Comparison of ENCODE assay signal across 20 cellular contexts in genomic region chr5:107295914-107296313, GRCh38.
"Had no signal": no experiment of that assay in that cellular context is flagged by ENCODE, and none has a peak within 500 bp of the region (broad histone marks: within the 10 kb centered on the region; RNA-seq: fewer than 3 reads in every experiment).

No MANE protein-coding gene starts in this region.

- H3K27ac Mint-ChIP-seq: activated CD4-positive, alpha-beta memory T cell treated with anti-CD3 and anti-CD28 coated beads for 36 hours; activated naive CD8-positive, alpha-beta T cell treated with anti-CD3 and anti-CD28 coated beads, Interleukin-2, amount 50 U/mL, for 24 hours; activated T-helper 1 cell treated with anti-CD3 and anti-CD28 coated beads, Interleukin-12 subunit alpha, Interleukin-12 subunit beta, Interleukin-2, Interleukin-4 antibody, amounts not matched to agents 30 ng/mL and 10 ng/mL and 1 ng/mL, durations not matched to agents 14 hours and 24 hours and 36 hours; stimulated activated memory B cell treated with anti-CD40 and anti-IgM and Interleukin-4, amounts not matched to agents 10 μg/mL and 1 μg/mL and 100 μg/mL, for 72 hours had no signal

- H3K4me1 ChIP-seq: foreskin keratinocyte, suprapubic skin had no signal

- H3K4me2 ChIP-seq: hepatocyte had no signal

- H3K36me3 ChIP-seq: stomach, suprapubic skin, tibial nerve had no signal

- H3K9me3 ChIP-seq: stomach, suprapubic skin, tibial nerve had no signal

- DNase-seq: activated CD4-positive, alpha-beta memory T cell treated with anti-CD3 and anti-CD28 coated beads for 36 hours; activated CD4-positive, alpha-beta T cell treated with anti-CD3 and anti-CD28 coated beads for 48 hours; activated gamma-delta T cell; activated naive CD4-positive, alpha-beta T cell treated with anti-CD3 and anti-CD28 coated beads, Interleukin-2, amount 50 U/mL, for 16 hours; activated naive CD8-positive, alpha-beta T cell treated with anti-CD3 and anti-CD28 coated beads, Interleukin-2, amount 50 U/mL, for 24 hours; cortex of kidney; erythroblast; foreskin keratinocyte; left ventricle myocardium superior; mammary epithelial cell; nephron progenitor cell; nucleus accumbens; small intestine; stimulated activated CD4-positive, alpha-beta T cell treated with anti-CD3 and anti-CD28 coated beads, Interleukin-15, amount 100 ng/mL, for 24 hours; stomach had no signal

- H3K4me3 ChIP-seq: hepatocyte, stomach, suprapubic skin, tibial nerve had no signal

- H3K27ac ChIP-seq: foreskin keratinocyte, hepatocyte, stomach, suprapubic skin, tibial nerve had no signal

- H3K27me3 ChIP-seq: foreskin keratinocyte, hepatocyte, stomach, suprapubic skin, tibial nerve had no signal

- H3K79me2 ChIP-seq: hepatocyte had no signal

- H2AFZ ChIP-seq: hepatocyte had no signal

- H3K36me3 Mint-ChIP-seq: activated CD4-positive, alpha-beta memory T cell treated with anti-CD3 and anti-CD28 coated beads for 36 hours; stimulated activated memory B cell treated with anti-CD40 and anti-IgM and Interleukin-4, amounts not matched to agents 10 μg/mL and 1 μg/mL and 100 μg/mL, for 72 hours had no signal

- H3K4me3 Mint-ChIP-seq: activated CD4-positive, alpha-beta memory T cell treated with anti-CD3 and anti-CD28 coated beads for 36 hours; activated naive CD8-positive, alpha-beta T cell treated with anti-CD3 and anti-CD28 coated beads, Interleukin-2, amount 50 U/mL, for 24 hours; activated T-helper 1 cell treated with anti-CD3 and anti-CD28 coated beads, Interleukin-12 subunit alpha, Interleukin-12 subunit beta, Interleukin-2, Interleukin-4 antibody, amounts not matched to agents 30 ng/mL and 10 ng/mL and 1 ng/mL, durations not matched to agents 14 hours and 24 hours and 36 hours; nephron progenitor cell; stimulated activated memory B cell treated with anti-CD40 and anti-IgM and Interleukin-4, amounts not matched to agents 10 μg/mL and 1 μg/mL and 100 μg/mL, for 72 hours had no signal

- H3K9me3 Mint-ChIP-seq: activated CD4-positive, alpha-beta memory T cell treated with anti-CD3 and anti-CD28 coated beads for 36 hours; activated naive CD8-positive, alpha-beta T cell treated with anti-CD3 and anti-CD28 coated beads, Interleukin-2, amount 50 U/mL, for 24 hours had no signal

- H3K4me1 Mint-ChIP-seq: stimulated activated memory B cell treated with anti-CD40 and anti-IgM and Interleukin-4, amounts not matched to agents 10 μg/mL and 1 μg/mL and 100 μg/mL, for 72 hours had no signal
